18 cellular contexts compared by ENCODE assay signal in the genomic region with DNA sequence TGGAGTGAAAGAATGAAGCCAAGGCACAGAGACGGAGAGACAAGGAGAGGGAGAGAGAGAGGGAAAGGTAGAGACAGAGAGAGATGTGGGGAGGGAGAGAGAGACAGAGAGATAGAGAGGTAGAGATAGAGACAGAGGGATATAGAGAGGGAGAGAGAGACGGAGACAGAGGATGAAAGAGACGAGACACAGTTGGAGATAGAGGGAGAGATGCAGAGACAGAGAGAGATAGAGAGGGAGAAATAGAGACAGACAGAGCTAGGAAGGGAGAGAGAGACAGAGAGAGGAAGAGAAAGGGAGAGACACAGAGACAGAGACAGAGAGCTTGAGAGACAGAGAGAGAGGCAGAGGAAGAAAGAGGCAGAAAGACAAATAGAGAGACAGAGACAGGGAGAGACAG. TPM values are rescaled to one million over a fixed set of nuclear protein-coding genes. Genes with fewer than 3 reads are reported as not detected.
A peak's percentile ranks its signal among the peaks of the same experiment; 100 is the strongest.
DNase-seq lines count a peak whose midpoint lies in the region; ATAC-seq and TF ChIP-seq lines count a peak whose summit lies in the region.
"Had no signal": no experiment of that assay in that cellular context is flagged by ENCODE, and none has a peak within 500 bp of the region (broad histone marks: within the 10 kb centered on the region; RNA-seq: fewer than 3 reads in every experiment).

No MANE protein-coding gene starts in this region.

- H3K9me3 ChIP-seq in HEK293 (ENCODE audit: control insufficient read depth, insufficient read depth, low read depth, low read length) (no peaks in the 10 kb centered on the region), adrenal gland (replicated peaks in 1 of 3) (no peaks in the 10 kb centered on the region)
- H3K9me3 ChIP-seq: tibial nerve had no signal

- no peaks in the 10 kb centered on the region for H3K27me3 ChIP-seq in adrenal gland
- H3K27me3 ChIP-seq: cardiac muscle cell, SJSA1, tibial nerve had no signal

- CTCF ChIA-PET in HEK293 (lab: Yijun Ruan, JAX): interaction anchor here (0.7 to 0.9 kb wide), 2 partner anchors 24 to 37 kb away, joined by 3 read pairs; no protein-coding TSS in a partner anchor

- no peak for ATAC-seq in HG03095 (IDR thresholded peaks at IDR 0.05; ENCODE audit: unreplicated experiment)
- ATAC-seq: activated naive CD4-positive, alpha-beta T cell treated with anti-CD3 and anti-CD28 coated beads, Interleukin-2, amount 50 U/mL, for 72 hours; PC-3 had no signal

- peaks cover 8% of the 10 kb centered on the region for H3K36me3 Mint-ChIP-seq in nephron progenitor cell (ENCODE audit: low read depth)

- peaks cover 8% of the 10 kb centered on the region for H3K27me3 Mint-ChIP-seq in nephron progenitor cell (ENCODE audit: low read depth, poor library complexity)
- H3K27me3 Mint-ChIP-seq: activated T-cell treated with anti-CD3 and anti-CD28 coated beads, Interleukin-2, amount 50 U/mL, for 24 hours had no signal

- no peak for DNase-seq in adrenal gland
- DNase-seq in nephron progenitor cell: no peak
- no peak for DNase-seq in stimulated activated CD4-positive, alpha-beta T cell treated with anti-CD3 and anti-CD28 coated beads, Interleukin-2, amount 100 ng/mL, for 24 hours
- no peak for DNase-seq in DMS 273 (lab: John Stamatoyannopoulos, UW; ENCODE audit: unreplicated experiment)
- DNase-seq: activated CD4-positive, alpha-beta T cell treated with anti-CD3 and anti-CD28 coated beads, Interleukin-2, amount 50 U/mL, for 4 hours; activated T-cell treated with anti-CD3 and anti-CD28 coated beads, Interleukin-2, amount 50 U/mL, for 24 hours; DMS153; effector memory CD4-positive, alpha-beta T cell; H7; kidney glomerular epithelial cell; midbrain; PC-3 had no signal

- H3K4me3 Mint-ChIP-seq in nephron progenitor cell: no peak overlapping the region
- H3K4me3 Mint-ChIP-seq: activated T-cell treated with anti-CD3 and anti-CD28 coated beads, Interleukin-2, amount 50 U/mL, for 24 hours had no signal

- intact Hi-C loops in adrenal gland (cut with DNase I): no loop called here

- no peaks in the 10 kb centered on the region for H3K36me3 ChIP-seq in HEK293 (ENCODE audit: control insufficient read depth in 2 of 2, insufficient read depth in 1 of 2, low read length in 2 of 2)
- H3K36me3 ChIP-seq in adrenal gland (replicated peaks in 1 of 2): no peaks in the 10 kb centered on the region
- H3K36me3 ChIP-seq: cardiac muscle cell, tibial nerve had no signal

- H3K27ac Mint-ChIP-seq in nephron progenitor cell: peak overlapping the region; percentile 28
- H3K27ac Mint-ChIP-seq: activated naive CD4-positive, alpha-beta T cell treated with anti-CD3 and anti-CD28 coated beads, Interleukin-2, amount 50 U/mL, for 72 hours; activated T-cell treated with anti-CD3 and anti-CD28 coated beads, Interleukin-2, amount 50 U/mL, for 24 hours had no signal

- no peak for TF ChIP-seq POLR2A in adrenal gland (IDR thresholded peaks at IDR 0.05)

- TF ChIP-seq CTCF in HEK293 (tag by site-specific recombination; IDR thresholded peaks at IDR 0.05): no peak
- no peak for TF ChIP-seq CTCF in adrenal gland (IDR thresholded peaks at IDR 0.05)
- no peak for TF ChIP-seq CTCF in nephron progenitor cell (IDR thresholded peaks at IDR 0.05)

- POLR2A ChIA-PET in HEK293 (lab: Yijun Ruan, JAX): interaction anchor here (0.7 to 0.9 kb wide), 2 partner anchors 22 to 70 kb away, joined by 3 to 6 read pairs; no protein-coding TSS in a partner anchor

- peaks cover 27% of the 10 kb centered on the region for H3K4me1 Mint-ChIP-seq in nephron progenitor cell

- H3K9me3 Mint-ChIP-seq in nephron progenitor cell: peaks cover 21% of the 10 kb centered on the region

- H3K27ac ChIP-seq in HEK293 (ENCODE audit: extremely low read depth, low read depth, low read length) (no peak overlapping the region), adrenal gland (peak overlapping the region; percentile 80 to 96 (median 90))
- H3K27ac ChIP-seq: cardiac muscle cell, SJSA1 had no signal

- H3K4me1 ChIP-seq in HEK293 (ENCODE audit: control insufficient read depth, insufficient read depth, low read length) (peaks cover 3% of the 10 kb centered on the region; the same call in 1 of the 2 replicates), adrenal gland (replicated peaks in 1 of 2) (peaks cover 17 to 28% of the 10 kb centered on the region in 2 donors)

- 55 to 68% (median 61%) methylated on average over 3 of the region's 3 CpGs for WGBS in adrenal gland, 4 donors

- H3K4me3 ChIP-seq in HEK293 (ENCODE audit: low read depth, low read length) (no peak overlapping the region), adrenal gland (no peak overlapping the region)
- H3K4me3 ChIP-seq: cardiac muscle cell, SJSA1, tibial nerve had no signal

TF ChIP-seq in HEK293, 187 proteins besides CTCF, POLR2A, EP300 and RAD21:
- TF ChIP-seq, protein P1, sequence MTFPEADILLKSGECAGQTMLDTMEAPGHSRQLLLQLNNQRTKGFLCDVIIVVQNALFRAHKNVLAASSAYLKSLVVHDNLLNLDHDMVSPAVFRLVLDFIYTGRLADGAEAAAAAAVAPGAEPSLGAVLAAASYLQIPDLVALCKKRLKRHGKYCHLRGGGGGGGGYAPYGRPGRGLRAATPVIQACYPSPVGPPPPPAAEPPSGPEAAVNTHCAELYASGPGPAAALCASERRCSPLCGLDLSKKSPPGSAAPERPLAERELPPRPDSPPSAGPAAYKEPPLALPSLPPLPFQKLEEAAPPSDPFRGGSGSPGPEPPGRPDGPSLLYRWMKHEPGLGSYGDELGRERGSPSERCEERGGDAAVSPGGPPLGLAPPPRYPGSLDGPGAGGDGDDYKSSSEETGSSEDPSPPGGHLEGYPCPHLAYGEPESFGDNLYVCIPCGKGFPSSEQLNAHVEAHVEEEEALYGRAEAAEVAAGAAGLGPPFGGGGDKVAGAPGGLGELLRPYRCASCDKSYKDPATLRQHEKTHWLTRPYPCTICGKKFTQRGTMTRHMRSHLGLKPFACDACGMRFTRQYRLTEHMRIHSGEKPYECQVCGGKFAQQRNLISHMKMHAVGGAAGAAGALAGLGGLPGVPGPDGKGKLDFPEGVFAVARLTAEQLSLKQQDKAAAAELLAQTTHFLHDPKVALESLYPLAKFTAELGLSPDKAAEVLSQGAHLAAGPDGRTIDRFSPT (tag by site-specific recombination; IDR thresholded peaks at IDR 0.05): no peak
- TF ChIP-seq ZNF777 (tag by site-specific recombination; IDR thresholded peaks at IDR 0.05; ENCODE audit: borderline replicate concordance) (no peak), ZNF544 (tag by site-specific recombination; IDR thresholded peaks at IDR 0.05) (no peak), ZNF623 (tag by site-specific recombination; IDR thresholded peaks at IDR 0.05) (no peak), ZNF366 (tag by site-specific recombination; conservative IDR thresholded peaks at IDR 0.05) (peak; percentile 83), ZNF202 (tag by site-specific recombination; IDR thresholded peaks at IDR 0.05; ENCODE audit: borderline replicate concordance) (0 out of 2 replicates have a peak, but pooled peaks have one; percentile 83), OSR2 (tag by site-specific recombination; IDR thresholded peaks at IDR 0.05) (no peak), ZNF776 (tag by site-specific recombination; IDR thresholded peaks at IDR 0.05; ENCODE audit: borderline replicate concordance) (0 out of 2 replicates have a peak, but pooled peaks have one; percentile 24), ZNF24 (tag by site-specific recombination; IDR thresholded peaks at IDR 0.05) (no peak), ZNF157 (tag by site-specific recombination; IDR thresholded peaks at IDR 0.05) (0 out of 2 replicates have a peak, but pooled peaks have one; percentile 26), ZNF416 (tag by site-specific recombination; IDR thresholded peaks at IDR 0.05) (no peak)
- TF ChIP-seq, protein P2, sequence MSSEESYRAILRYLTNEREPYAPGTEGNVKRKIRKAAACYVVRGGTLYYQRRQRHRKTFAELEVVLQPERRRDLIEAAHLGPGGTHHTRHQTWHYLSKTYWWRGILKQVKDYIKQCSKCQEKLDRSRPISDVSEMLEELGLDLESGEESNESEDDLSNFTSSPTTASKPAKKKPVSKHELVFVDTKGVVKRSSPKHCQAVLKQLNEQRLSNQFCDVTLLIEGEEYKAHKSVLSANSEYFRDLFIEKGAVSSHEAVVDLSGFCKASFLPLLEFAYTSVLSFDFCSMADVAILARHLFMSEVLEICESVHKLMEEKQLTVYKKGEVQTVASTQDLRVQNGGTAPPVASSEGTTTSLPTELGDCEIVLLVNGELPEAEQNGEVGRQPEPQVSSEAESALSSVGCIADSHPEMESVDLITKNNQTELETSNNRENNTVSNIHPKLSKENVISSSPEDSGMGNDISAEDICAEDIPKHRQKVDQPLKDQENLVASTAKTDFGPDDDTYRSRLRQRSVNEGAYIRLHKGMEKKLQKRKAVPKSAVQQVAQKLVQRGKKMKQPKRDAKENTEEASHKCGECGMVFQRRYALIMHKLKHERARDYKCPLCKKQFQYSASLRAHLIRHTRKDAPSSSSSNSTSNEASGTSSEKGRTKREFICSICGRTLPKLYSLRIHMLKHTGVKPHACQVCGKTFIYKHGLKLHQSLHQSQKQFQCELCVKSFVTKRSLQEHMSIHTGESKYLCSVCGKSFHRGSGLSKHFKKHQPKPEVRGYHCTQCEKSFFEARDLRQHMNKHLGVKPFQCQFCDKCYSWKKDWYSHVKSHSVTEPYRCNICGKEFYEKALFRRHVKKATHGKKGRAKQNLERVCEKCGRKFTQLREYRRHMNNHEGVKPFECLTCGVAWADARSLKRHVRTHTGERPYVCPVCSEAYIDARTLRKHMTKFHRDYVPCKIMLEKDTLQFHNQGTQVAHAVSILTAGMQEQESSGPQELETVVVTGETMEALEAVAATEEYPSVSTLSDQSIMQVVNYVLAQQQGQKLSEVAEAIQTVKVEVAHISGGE (tag by site-specific recombination; conservative IDR thresholded peaks at IDR 0.05; ENCODE audit: low read depth): no peak

RNA-seq across cellular contexts. Expression of a gene that starts 4.5 kb away (rescaled TPM):
- 10 to 100 TPM; 50.7 to 83.4 (median 73.6) TPM for total RNA-seq in adrenal gland
- 100 to 1,000 TPM in 2 of 3 donors, 10 to 100 TPM in 1; 30.0 to 120 (median 100) TPM for polyA plus RNA-seq in adrenal gland

RNA-seq across cellular contexts. Expression of a gene that starts 31.2 kb away (rescaled TPM):
- total RNA-seq in adrenal gland: 10 to 100 TPM in 3 of 8 donors, 1 to 10 TPM in 5; 4.7 to 29.6 (median 9.2) TPM
- 1 to 10 TPM in 2 of 3 donors, not detected in 1; 8.1 to 8.3 TPM for polyA plus RNA-seq in adrenal gland

RNA-seq across cellular contexts. Expression of a gene that starts 31.2 kb away (rescaled TPM):
- 100 to 1,000 TPM in 3 of 8 donors, 10 to 100 TPM in 5; 47.8 to 192 (median 84.8) TPM for total RNA-seq in adrenal gland
- polyA plus RNA-seq in adrenal gland: 10 to 100 TPM; 13.5 to 43.8 (median 22.7) TPM

RNA-seq across cellular contexts. Expression of a gene that starts 51.1 kb away (rescaled TPM):
- 100 to 1,000 TPM in 4 of 8 donors, 10 to 100 TPM in 4; 60.1 to 145 (median 99.4) TPM for total RNA-seq in adrenal gland
- 100 to 1,000 TPM in 2 of 3 donors, 1 to 10 TPM in 1; 2.5 to 235 (median 195) TPM for polyA plus RNA-seq in adrenal gland
